ENCODE assay signal across 1 cellular context in the genomic region with DNA sequence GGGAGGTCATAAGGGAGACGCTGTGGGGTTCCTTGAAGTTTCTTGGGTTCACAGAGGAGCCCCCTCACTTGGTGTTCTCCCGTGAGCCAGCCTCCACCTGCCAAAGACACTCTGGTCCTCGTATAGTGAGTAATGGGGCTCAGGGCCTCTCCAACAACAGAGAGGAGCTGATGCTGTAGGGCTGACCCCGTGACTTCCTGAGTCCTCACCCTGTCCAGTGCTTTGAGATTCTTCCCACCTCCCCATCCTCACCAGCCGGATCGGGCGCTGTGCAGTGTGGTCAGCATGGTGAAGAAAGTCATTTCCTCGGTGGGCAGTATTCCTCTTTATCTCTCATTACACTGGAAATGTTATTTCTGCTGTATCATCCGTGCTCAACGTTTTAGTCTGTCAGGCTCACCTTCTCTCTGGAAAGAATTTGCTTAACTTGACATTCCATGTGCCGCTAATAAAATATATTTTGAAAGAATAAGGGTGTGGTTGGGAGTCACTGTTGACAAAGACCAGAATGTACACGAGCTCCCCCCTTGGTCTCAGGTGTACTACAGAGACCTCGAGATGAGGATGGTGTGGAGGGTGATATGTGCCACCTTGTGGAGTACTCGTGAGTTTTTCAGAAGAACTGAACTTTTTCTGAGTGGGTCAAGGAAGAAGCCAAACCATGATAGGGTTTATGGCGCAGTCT.
TF ChIP-seq lines count a peak whose summit lies in the region.

No MANE protein-coding gene starts in this region.

TF ChIP-seq in K562, 482 proteins besides CTCF, POLR2A, EP300 and RAD21 (continued from another document and continues in another):
- TF ChIP-seq TEAD4 (IDR thresholded peaks at IDR 0.05; ENCODE audit: low read length) (peak; percentile 33; the same call in 1 of the 2 replicates), TEAD4 (CRISPR knock-in tag; IDR thresholded peaks at IDR 0.05; ENCODE audit: borderline replicate concordance) (no peak), ZNF134 (CRISPR knock-in tag; conservative IDR thresholded peaks at IDR 0.05) (no peak), ARID1B (IDR thresholded peaks at IDR 0.05) (peak; percentile 28), CCAR2 (IDR thresholded peaks at IDR 0.05; ENCODE audit: low read depth, low read length) (no peak), SMAD3 (CRISPR knock-in tag; conservative IDR thresholded peaks at IDR 0.05) (no peak), HMG20B (CRISPR knock-in tag; IDR thresholded peaks at IDR 0.05) (no peak), SLC30A9 (CRISPR knock-in tag; IDR thresholded peaks at IDR 0.05) (no peak), EWSR1 (IDR thresholded peaks at IDR 0.05; ENCODE audit: borderline replicate concordance, low read depth, partially characterized antibody) (no peak), SNIP1 (IDR thresholded peaks at IDR 0.05; ENCODE audit: low read depth) (no peak), GATAD2A (IDR thresholded peaks at IDR 0.05) (no peak), NBN (IDR thresholded peaks at IDR 0.05; ENCODE audit: low read depth) (no peak), PHB2 (IDR thresholded peaks at IDR 0.05; ENCODE audit: low read depth) (no peak), ZC3H8 (IDR thresholded peaks at IDR 0.05) (no peak), ERF (CRISPR knock-in tag; IDR thresholded peaks at IDR 0.05) (no peak), CCNT2 (IDR thresholded peaks at IDR 0.05; ENCODE audit: borderline replicate concordance, extremely low read depth, insufficient read length, low read depth, low read length) (no peak), NONO (IDR thresholded peaks at IDR 0.05; ENCODE audit: low read depth in 2 of 2, low read length in 1 of 2) (no peak), RFX1 (IDR thresholded peaks at IDR 0.05) (no peak), MYNN (IDR thresholded peaks at IDR 0.05) (no peak), MYNN (CRISPR knock-in tag; IDR thresholded peaks at IDR 0.05) (no peak), ZFP1 (CRISPR knock-in tag; IDR thresholded peaks at IDR 0.05) (no peak), ZNF212 (CRISPR knock-in tag; IDR thresholded peaks at IDR 0.05) (no peak), RCOR1 (IDR thresholded peaks at IDR 0.05; ENCODE audit: borderline replicate concordance in 1 of 2, low read depth in 2 of 2, low read length in 2 of 2) (peak in 1 of 2 experiments; percentile 43; a peak in 1 of 4 replicates), PYGO2 (tag; IDR thresholded peaks at IDR 0.05) (no peak), GABPB1 (CRISPR knock-in tag; IDR thresholded peaks at IDR 0.05) (no peak), ZNF3 (CRISPR knock-in tag; IDR thresholded peaks at IDR 0.05) (no peak), ZNF41 (CRISPR knock-in tag; conservative IDR thresholded peaks at IDR 0.05) (no peak), ZNF644 (tag; IDR thresholded peaks at IDR 0.05; ENCODE audit: low read depth) (no peak), ZNF592 (IDR thresholded peaks at IDR 0.05) (peak; percentile 64), NELFE (IDR thresholded peaks at IDR 0.05; ENCODE audit: insufficient read depth, insufficient read length) (no peak), SMARCE1 (IDR thresholded peaks at IDR 0.05) (no peak), RFX5 (IDR thresholded peaks at IDR 0.05; ENCODE audit: low read depth, low read length) (no peak), FOXP4 (CRISPR knock-in tag; IDR thresholded peaks at IDR 0.05; ENCODE audit: borderline replicate concordance) (no peak), MTA1 (IDR thresholded peaks at IDR 0.05; ENCODE audit: borderline replicate concordance) (no peak), IRF2 (CRISPR knock-in tag; IDR thresholded peaks at IDR 0.05) (no peak), ZSCAN32 (CRISPR knock-in tag; IDR thresholded peaks at IDR 0.05) (no peak), EP400 (IDR thresholded peaks at IDR 0.05) (no peak), SPI1 (IDR thresholded peaks at IDR 0.05; ENCODE audit: borderline replicate concordance, low read depth, low read length) (no peak), ZFPM2 (CRISPR knock-in tag; IDR thresholded peaks at IDR 0.05) (no peak), ZC3H11A (IDR thresholded peaks at IDR 0.05; ENCODE audit: low read depth, low read length) (0 out of 2 replicates have a peak, but pooled peaks have one; percentile 46), HDAC2 (IDR thresholded peaks at IDR 0.05) (0 out of 2 replicates have a peak, but pooled peaks have one; percentile 51), ESRRB (CRISPR knock-in tag; IDR thresholded peaks at IDR 0.05; ENCODE audit: borderline replicate concordance) (no peak), SIX5 (IDR thresholded peaks at IDR 0.05; ENCODE audit: borderline replicate concordance in 1 of 2, insufficient read depth in 1 of 2, low read depth in 1 of 2, low read length in 2 of 2) (no peak), CBFA2T2 (conservative IDR thresholded peaks at IDR 0.05) (no peak), TGIF2 (CRISPR knock-in tag; IDR thresholded peaks at IDR 0.05) (no peak), NR2C1 (IDR thresholded peaks at IDR 0.05) (no peak), NR2C1 (tag; IDR thresholded peaks at IDR 0.05) (no peak), TEAD2 (tag; IDR thresholded peaks at IDR 0.05) (no peak), LCOR (CRISPR knock-in tag; IDR thresholded peaks at IDR 0.05) (no peak)
- TF ChIP-seq, protein P1, sequence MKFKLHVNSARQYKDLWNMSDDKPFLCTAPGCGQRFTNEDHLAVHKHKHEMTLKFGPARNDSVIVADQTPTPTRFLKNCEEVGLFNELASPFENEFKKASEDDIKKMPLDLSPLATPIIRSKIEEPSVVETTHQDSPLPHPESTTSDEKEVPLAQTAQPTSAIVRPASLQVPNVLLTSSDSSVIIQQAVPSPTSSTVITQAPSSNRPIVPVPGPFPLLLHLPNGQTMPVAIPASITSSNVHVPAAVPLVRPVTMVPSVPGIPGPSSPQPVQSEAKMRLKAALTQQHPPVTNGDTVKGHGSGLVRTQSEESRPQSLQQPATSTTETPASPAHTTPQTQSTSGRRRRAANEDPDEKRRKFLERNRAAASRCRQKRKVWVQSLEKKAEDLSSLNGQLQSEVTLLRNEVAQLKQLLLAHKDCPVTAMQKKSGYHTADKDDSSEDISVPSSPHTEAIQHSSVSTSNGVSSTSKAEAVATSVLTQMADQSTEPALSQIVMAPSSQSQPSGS (CRISPR knock-in tag; IDR thresholded peaks at IDR 0.05), result no peak
- TF ChIP-seq, protein P2, sequence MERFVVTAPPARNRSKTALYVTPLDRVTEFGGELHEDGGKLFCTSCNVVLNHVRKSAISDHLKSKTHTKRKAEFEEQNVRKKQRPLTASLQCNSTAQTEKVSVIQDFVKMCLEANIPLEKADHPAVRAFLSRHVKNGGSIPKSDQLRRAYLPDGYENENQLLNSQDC (CRISPR knock-in tag; IDR thresholded peaks at IDR 0.05), result no peak
- TF ChIP-seq, protein P3, sequence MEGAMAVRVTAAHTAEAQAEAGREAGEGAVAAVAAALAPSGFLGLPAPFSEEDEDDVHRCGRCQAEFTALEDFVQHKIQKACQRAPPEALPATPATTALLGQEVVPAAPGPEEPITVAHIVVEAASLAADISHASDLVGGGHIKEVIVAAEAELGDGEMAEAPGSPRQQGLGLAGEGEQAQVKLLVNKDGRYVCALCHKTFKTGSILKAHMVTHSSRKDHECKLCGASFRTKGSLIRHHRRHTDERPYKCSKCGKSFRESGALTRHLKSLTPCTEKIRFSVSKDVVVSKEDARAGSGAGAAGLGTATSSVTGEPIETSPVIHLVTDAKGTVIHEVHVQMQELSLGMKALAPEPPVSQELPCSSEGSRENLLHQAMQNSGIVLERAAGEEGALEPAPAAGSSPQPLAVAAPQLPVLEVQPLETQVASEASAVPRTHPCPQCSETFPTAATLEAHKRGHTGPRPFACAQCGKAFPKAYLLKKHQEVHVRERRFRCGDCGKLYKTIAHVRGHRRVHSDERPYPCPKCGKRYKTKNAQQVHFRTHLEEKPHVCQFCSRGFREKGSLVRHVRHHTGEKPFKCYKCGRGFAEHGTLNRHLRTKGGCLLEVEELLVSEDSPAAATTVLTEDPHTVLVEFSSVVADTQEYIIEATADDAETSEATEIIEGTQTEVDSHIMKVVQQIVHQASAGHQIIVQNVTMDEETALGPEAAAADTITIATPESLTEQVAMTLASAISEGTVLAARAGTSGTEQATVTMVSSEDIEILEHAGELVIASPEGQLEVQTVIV (CRISPR knock-in tag; IDR thresholded peaks at IDR 0.05; ENCODE audit: borderline replicate concordance), result no peak
- TF ChIP-seq, protein P4, sequence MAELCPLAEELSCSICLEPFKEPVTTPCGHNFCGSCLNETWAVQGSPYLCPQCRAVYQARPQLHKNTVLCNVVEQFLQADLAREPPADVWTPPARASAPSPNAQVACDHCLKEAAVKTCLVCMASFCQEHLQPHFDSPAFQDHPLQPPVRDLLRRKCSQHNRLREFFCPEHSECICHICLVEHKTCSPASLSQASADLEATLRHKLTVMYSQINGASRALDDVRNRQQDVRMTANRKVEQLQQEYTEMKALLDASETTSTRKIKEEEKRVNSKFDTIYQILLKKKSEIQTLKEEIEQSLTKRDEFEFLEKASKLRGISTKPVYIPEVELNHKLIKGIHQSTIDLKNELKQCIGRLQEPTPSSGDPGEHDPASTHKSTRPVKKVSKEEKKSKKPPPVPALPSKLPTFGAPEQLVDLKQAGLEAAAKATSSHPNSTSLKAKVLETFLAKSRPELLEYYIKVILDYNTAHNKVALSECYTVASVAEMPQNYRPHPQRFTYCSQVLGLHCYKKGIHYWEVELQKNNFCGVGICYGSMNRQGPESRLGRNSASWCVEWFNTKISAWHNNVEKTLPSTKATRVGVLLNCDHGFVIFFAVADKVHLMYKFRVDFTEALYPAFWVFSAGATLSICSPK (IDR thresholded peaks at IDR 0.05; ENCODE audit: borderline replicate concordance), result no peak
- TF ChIP-seq, protein P5, sequence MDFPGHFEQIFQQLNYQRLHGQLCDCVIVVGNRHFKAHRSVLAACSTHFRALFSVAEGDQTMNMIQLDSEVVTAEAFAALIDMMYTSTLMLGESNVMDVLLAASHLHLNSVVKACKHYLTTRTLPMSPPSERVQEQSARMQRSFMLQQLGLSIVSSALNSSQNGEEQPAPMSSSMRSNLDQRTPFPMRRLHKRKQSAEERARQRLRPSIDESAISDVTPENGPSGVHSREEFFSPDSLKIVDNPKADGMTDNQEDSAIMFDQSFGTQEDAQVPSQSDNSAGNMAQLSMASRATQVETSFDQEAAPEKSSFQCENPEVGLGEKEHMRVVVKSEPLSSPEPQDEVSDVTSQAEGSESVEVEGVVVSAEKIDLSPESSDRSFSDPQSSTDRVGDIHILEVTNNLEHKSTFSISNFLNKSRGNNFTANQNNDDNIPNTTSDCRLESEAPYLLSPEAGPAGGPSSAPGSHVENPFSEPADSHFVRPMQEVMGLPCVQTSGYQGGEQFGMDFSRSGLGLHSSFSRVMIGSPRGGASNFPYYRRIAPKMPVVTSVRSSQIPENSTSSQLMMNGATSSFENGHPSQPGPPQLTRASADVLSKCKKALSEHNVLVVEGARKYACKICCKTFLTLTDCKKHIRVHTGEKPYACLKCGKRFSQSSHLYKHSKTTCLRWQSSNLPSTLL (IDR thresholded peaks at IDR 0.05), result no peak
- TF ChIP-seq, protein P6, sequence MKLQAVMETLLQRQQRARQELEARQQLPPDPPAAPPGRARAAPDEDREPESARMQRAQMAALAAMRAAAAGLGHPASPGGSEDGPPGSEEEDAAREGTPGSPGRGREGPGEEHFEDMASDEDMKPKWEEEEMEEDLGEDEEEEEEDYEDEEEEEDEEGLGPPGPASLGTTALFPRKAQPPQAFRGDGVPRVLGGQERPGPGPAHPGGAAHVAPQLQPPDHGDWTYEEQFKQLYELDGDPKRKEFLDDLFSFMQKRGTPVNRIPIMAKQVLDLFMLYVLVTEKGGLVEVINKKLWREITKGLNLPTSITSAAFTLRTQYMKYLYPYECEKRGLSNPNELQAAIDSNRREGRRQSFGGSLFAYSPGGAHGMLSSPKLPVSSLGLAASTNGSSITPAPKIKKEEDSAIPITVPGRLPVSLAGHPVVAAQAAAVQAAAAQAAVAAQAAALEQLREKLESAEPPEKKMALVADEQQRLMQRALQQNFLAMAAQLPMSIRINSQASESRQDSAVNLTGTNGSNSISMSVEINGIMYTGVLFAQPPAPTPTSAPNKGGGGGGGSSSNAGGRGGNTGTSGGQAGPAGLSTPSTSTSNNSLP (IDR thresholded peaks at IDR 0.05; ENCODE audit: borderline replicate concordance, low read depth, low read length), result no peak
